8 cellular contexts compared by ENCODE assay signal in the genomic region with DNA sequence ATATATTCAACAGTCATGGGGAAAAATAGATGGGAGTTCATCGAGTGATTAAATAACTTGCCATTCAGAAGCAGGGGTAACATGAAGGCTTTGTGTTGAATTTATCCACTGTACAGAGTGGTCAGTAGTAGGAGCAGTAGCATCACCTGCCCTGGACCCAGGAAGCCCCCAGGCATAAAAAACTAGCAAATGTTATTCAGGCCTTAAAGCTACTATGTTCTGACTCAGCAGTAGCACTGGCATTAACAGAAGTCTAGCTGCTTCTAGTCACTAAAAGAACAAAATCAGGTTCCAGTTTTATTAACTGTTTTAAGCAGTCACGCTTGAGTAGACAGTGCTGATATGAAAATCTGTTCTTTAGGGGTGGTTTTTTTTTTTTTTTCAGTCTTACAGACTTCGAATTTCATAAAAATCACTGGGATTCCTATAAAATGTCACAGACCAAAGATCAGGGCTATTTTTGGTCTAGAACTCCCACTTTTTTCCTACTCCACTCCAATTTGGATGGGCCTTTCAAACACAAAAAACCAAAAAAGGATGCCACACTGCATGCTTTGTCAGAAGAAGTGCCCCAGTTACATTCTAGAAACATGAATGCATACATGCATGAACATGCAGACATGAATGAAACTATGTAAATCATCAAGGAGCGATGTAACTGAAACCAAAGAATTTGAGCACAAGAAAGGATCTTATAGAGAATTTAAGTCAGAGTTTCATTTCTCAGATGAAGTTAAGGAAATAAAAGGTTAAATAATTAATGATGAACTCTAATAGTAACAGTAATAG. TPM values are rescaled to one million over a fixed set of nuclear protein-coding genes. Genes with fewer than 3 reads are reported as not detected.
A peak's percentile ranks its signal among the peaks of the same experiment; 100 is the strongest.
DNase-seq lines count a peak whose midpoint lies in the region; ATAC-seq and TF ChIP-seq lines count a peak whose summit lies in the region.

No MANE protein-coding gene starts in this region.

- peaks cover 43% of the 10 kb centered on the region for H3K36me3 ChIP-seq in OCI-LY3 (replicated peaks; ENCODE audit: low read depth, low read length)

- peak overlapping the region; percentile 79 for H3K9ac ChIP-seq in OCI-LY3 (ENCODE audit: low read length)

- peaks cover 9% of the 10 kb centered on the region for H3K9me3 ChIP-seq in OCI-LY3 (ENCODE audit: insufficient read depth, low read length)

- H3K27ac Mint-ChIP-seq in glutamatergic neuron (ENCODE audit: unreplicated experiment) = peak overlapping the region; percentile 71

- H3K27ac ChIP-seq in OCI-LY3 (ENCODE audit: low read length) = peak overlapping the region; percentile 97

- H3K9me3 Mint-ChIP-seq in glutamatergic neuron (ENCODE audit: unreplicated experiment) = no peaks in the 10 kb centered on the region

- H2AFZ ChIP-seq in OCI-LY3 (ENCODE audit: low read depth, low read length) = no peak overlapping the region

- peaks cover 37% of the 10 kb centered on the region for H3K4me1 ChIP-seq in OCI-LY3 (ENCODE audit: low read length)

- DNase-seq in glutamatergic neuron (no peak), NCI-H2171 (lab: John Stamatoyannopoulos, UW) (no peak), kidney glomerular epithelial cell (lab: John Stamatoyannopoulos, UW) (no peak), activated gamma-delta T cell (lab: John Stamatoyannopoulos, UW) (no peak)
- DNase-seq in stimulated activated CD4-positive, alpha-beta T cell treated with anti-CD3 and anti-CD28 coated beads, Interleukin-1b, Interleukin-23, amount 100 ng/mL, for 48 hours = no peak

- no peaks in the 10 kb centered on the region for H4K20me1 ChIP-seq in OCI-LY3 (ENCODE audit: insufficient read depth, low read length)

- TF ChIP-seq CTCF in OCI-LY3 (IDR thresholded peaks at IDR 0.05; ENCODE audit: low read depth, low read length) (no peak), glutamatergic neuron (IDR thresholded peaks at IDR 0.05; ENCODE audit: partially characterized antibody, unreplicated experiment) (no peak)

- ATAC-seq in GM21723 (IDR thresholded peaks at IDR 0.05; ENCODE audit: unreplicated experiment) = peak; percentile 59

- H3K4me1 Mint-ChIP-seq in glutamatergic neuron (ENCODE audit: low read depth, unreplicated experiment) = peaks cover 15% of the 10 kb centered on the region

- H3K4me3 ChIP-seq in GM08714 (ENCODE audit: low read length) (peak overlapping the region; percentile 47; the same call in 1 of the 2 replicates), OCI-LY3 (ENCODE audit: low read length) (peak overlapping the region; percentile 57)

- H3K27me3 ChIP-seq in OCI-LY3 (ENCODE audit: low read depth, low read length) = no peaks in the 10 kb centered on the region

- H3K4me2 ChIP-seq in OCI-LY3 (ENCODE audit: low read length) = peak overlapping the region; percentile 81

- no peaks in the 10 kb centered on the region for H3K36me3 Mint-ChIP-seq in glutamatergic neuron (ENCODE audit: unreplicated experiment)

- H3K27me3 Mint-ChIP-seq in glutamatergic neuron (ENCODE audit: unreplicated experiment) = no peaks in the 10 kb centered on the region

- no peak overlapping the region for H3K4me3 Mint-ChIP-seq in glutamatergic neuron (ENCODE audit: unreplicated experiment)

- H3K79me2 ChIP-seq in OCI-LY3 (ENCODE audit: low read length) = peaks cover 15% of the 10 kb centered on the region; the same call in 1 of the 2 replicates

RNA-seq across cellular contexts. Expression of gene FAM133B, which starts 31.6 kb away (rescaled TPM):
- total RNA-seq in glutamatergic neuron (ENCODE audit: unreplicated experiment) = 25.0 TPM
